Comparison of ENCODE assay signal across 8 cellular contexts in genomic region chr18:36672437-36673344, GRCh38.
A peak's percentile ranks its signal among the peaks of the same experiment; 100 is the strongest.
DNase-seq lines count a peak whose midpoint lies in the region; ATAC-seq and TF ChIP-seq lines count a peak whose summit lies in the region.

No MANE protein-coding gene starts in this region.

- peaks cover 6% of the 10 kb centered on the region for H3K9me3 ChIP-seq in adipocyte (ENCODE audit: control insufficient read depth, low read length)
- H3K9me3 ChIP-seq in SJCRH30 (replicated peaks), result no peaks in the 10 kb centered on the region
- H3K9me3 ChIP-seq in ovary, result no peaks in the 10 kb centered on the region

- H3K27me3 ChIP-seq in adipocyte (replicated peaks; ENCODE audit: control insufficient read depth, insufficient read depth, low read length) (no peaks in the 10 kb centered on the region), SJCRH30 (no peaks in the 10 kb centered on the region), ovary (no peaks in the 10 kb centered on the region)

- peak; percentile 68 for ATAC-seq in GM21381 (IDR thresholded peaks at IDR 0.05; ENCODE audit: unreplicated experiment)

- H3K4me1 ChIP-seq in adipocyte (ENCODE audit: control insufficient read depth, insufficient read depth, low read length), result peaks cover 18% of the 10 kb centered on the region
- H3K4me1 ChIP-seq in SJCRH30, result no peaks in the 10 kb centered on the region
- peaks cover 5% of the 10 kb centered on the region for H3K4me1 ChIP-seq in ovary (ENCODE audit: insufficient read depth)

- TF ChIP-seq EP300 in ovary (IDR thresholded peaks at IDR 0.05), result no peak

- H3K36me3 ChIP-seq in adipocyte (ENCODE audit: control insufficient read depth, insufficient read depth, low read length, severe bottlenecking) (no peaks in the 10 kb centered on the region), SJCRH30 (no peaks in the 10 kb centered on the region), ovary (no peaks in the 10 kb centered on the region)

- peak overlapping the region; percentile 76 for H3K9ac ChIP-seq in adipocyte (ENCODE audit: low read length)

- H3K4me3 ChIP-seq in AG09309 (ENCODE audit: control insufficient read depth, low read depth, low read length) (peak overlapping the region; percentile 15), NB4 (ENCODE audit: low read depth, low read length) (peak overlapping the region; percentile 47), adipocyte (ENCODE audit: low read length) (peak overlapping the region; percentile 75), SJCRH30 (no peak overlapping the region), ovary (no peak overlapping the region)

- H3K27ac ChIP-seq in SJCRH30 (no peak overlapping the region), ovary (no peak overlapping the region)

- 20 to 21% (median 21%) methylated on average over 11 of the region's 11 CpGs for WGBS in ovary, 3 donors

- TF ChIP-seq CTCF in AG09309 (IDR thresholded peaks at IDR 0.05; ENCODE audit: control insufficient read depth, insufficient read depth, low read depth, low read length, missing control alignments) (no peak), NB4 (IDR thresholded peaks at IDR 0.05; ENCODE audit: low read depth, low read length) (no peak), ovary (IDR thresholded peaks at IDR 0.05) (no peak)

- DNase-seq in AG09309 (ENCODE audit: low read depth) (peak; percentile 55), NB4 (ENCODE audit: low read depth) (peak; percentile 38), adipocyte (ENCODE audit: low read depth) (peak; percentile 93), mucosa of gallbladder (ENCODE audit: low spot score) (peak; percentile 36), SJCRH30 (no peak), ovary (no peak)
- no peak for DNase-seq in activated CD4-positive, CD25-positive, alpha-beta regulatory T cell treated with anti-CD3 and anti-CD28 coated beads, Interleukin-2, amount 50 U/mL, for 72 hours

- TF ChIP-seq POLR2A in NB4 (IDR thresholded peaks at IDR 0.05; ENCODE audit: extremely low read depth, insufficient read length) (no peak), ovary (IDR thresholded peaks at IDR 0.05) (no peak)

- intact Hi-C loops in ovary (cut with DNase I), result no loop called here

Comparison
In these comparisons a context has a peak if more than half of its experiments do, and no peak if none do; other contexts are left out.
1. DNase-seq: peak in AG09309 (single experiment), NB4 (single experiment), adipocyte (single experiment) and mucosa of gallbladder (single experiment); none in SJCRH30 (0 of 2), ovary (0 of 5) and activated CD4-positive, CD25-positive, alpha-beta regulatory T cell treated with anti-CD3 and anti-CD28 coated beads, Interleukin-2, amount 50 U/mL, for 72 hours (single experiment).
2. H3K4me3 ChIP-seq: peak in AG09309 (single experiment), NB4 (single experiment) and adipocyte (single experiment); none in SJCRH30 (single experiment) and ovary (single experiment).